ENCODE assay signal across 21 cellular contexts in the genomic region with DNA sequence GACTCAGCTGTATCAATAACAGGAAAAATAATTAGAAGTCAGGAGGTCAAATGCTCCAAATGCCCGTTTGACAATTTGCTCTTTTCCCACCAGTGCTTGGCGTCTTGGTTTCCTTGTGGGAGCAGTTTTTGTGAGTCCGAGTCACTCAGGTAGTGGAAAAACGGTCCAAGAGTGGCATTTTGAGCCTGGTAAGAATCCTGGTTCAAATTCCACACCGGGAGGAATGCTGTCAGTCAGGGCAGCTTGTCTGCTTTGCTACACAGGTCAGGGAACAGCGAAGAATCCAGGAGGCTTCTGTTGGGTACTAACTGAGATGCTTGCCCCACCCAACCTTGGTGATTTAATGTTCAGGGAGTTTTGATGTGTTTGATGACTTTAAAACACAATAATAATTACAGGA.
"Had no signal": no experiment of that assay in that cellular context is flagged by ENCODE, and none has a peak within 500 bp of the region (broad histone marks: within the 10 kb centered on the region; RNA-seq: fewer than 3 reads in every experiment).

No MANE protein-coding gene starts in this region.

- DNase-seq: activated CD4-positive, alpha-beta memory T cell treated with anti-CD3 and anti-CD28 coated beads for 36 hours; activated CD4-positive, alpha-beta T cell treated with anti-CD3 and anti-CD28 coated beads, Interleukin-2, amount 10 ng/mL, durations not matched to agents 7 days and 5 days; activated CD4-positive, CD25-positive, alpha-beta regulatory T cell; activated gamma-delta T cell treated with Interleukin-2 at 50 U/mL for 16 hours; activated naive CD4-positive, alpha-beta T cell treated with anti-CD3 and anti-CD28 coated beads, Interleukin-2, amount 10 ng/mL, durations not matched to agents 7 days and 5 days; activated naive CD8-positive, alpha-beta T cell treated with anti-CD3 and anti-CD28 coated beads for 36 hours; activated T-cell treated with anti-CD3 and anti-CD28 coated beads for 4 hours; activated T-cell treated with anti-CD3 and anti-CD28 coated beads, Interleukin-2, amount 50 U/mL, for 48 hours; Karpas-422; MM.1S; NCI-H1105; NCI-H1436; NCI-H1694 treated with DMSO at 0.1 percent for 48 hours; NCI-H2029 treated with DMSO at 0.1 percent for 48 hours; NCI-H345; NCI-H510A treated with DMSO at 0.1 percent for 48 hours; SIG-M5; T-helper 2 cell; T1000 had no signal

- H3K27ac ChIP-seq: VCaP had no signal

- H3K4me3 ChIP-seq: K562 had no signal
